8 cellular contexts compared by ENCODE assay signal in the genomic region with DNA sequence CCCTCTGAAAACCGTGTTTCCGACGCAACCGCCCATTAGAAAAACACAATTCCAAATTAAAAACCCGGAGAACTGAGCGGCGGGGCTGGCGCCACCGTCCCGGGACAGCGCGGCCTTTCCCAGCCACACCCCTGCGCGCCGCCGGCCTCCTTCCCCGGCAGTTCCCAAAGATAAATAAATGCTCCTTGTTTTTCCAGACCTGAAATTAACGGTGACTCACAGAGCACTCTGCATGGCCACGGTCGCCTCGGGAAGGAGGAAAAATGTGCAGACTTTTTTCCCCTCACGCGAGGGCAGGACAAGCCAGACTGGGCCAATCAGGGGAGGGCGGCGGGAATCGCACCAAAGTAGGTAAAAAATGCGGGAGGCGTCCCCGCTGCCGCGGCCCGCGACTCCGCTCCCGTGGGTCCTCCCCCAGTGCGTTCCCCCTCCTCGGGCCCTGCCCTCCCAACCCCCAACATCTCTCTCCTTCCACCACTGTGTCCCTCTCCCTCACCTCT. TPM values are rescaled to one million over a fixed set of nuclear protein-coding genes. Genes with fewer than 3 reads are reported as not detected.
DNase-seq lines count a peak whose midpoint lies in the region; ATAC-seq, FAIRE-seq and TF ChIP-seq lines count a peak whose summit lies in the region.

No MANE protein-coding gene starts in this region.

- peaks cover 38% of the 10 kb centered on the region for H3K4me1 ChIP-seq in ACC112 (ENCODE audit: control insufficient read depth, insufficient read depth, low read length, unreplicated experiment)
- peaks cover 30% of the 10 kb centered on the region for H3K4me1 ChIP-seq in OCI-LY1 (ENCODE audit: insufficient read depth, low read length, severe bottlenecking)
- peaks cover 13 to 37% of the 10 kb centered on the region in 2 donors for H3K4me1 ChIP-seq in ascending aorta

- no peaks in the 10 kb centered on the region; the same call in 1 of the 2 replicates for H3F3A ChIP-seq in OCI-LY1 (ENCODE audit: insufficient read depth, low read length)

- H4K20me1 ChIP-seq in OCI-LY1 (ENCODE audit: insufficient read depth, low read length) = no peaks in the 10 kb centered on the region; the same call in 1 of the 2 replicates

- peak overlapping the region; percentile 47; the same call in 1 of the 2 replicates for H3K4me2 ChIP-seq in OCI-LY1 (ENCODE audit: low read length)

- H3K36me3 ChIP-seq in ACC112 (ENCODE audit: insufficient read depth, low read length) = no peaks in the 10 kb centered on the region
- H3K36me3 ChIP-seq in OCI-LY1 (ENCODE audit: insufficient read depth, low read length) = no peaks in the 10 kb centered on the region
- peaks cover 0 to 3% of the 10 kb centered on the region in 2 donors for H3K36me3 ChIP-seq in ascending aorta

- DNase-seq in GM12891 (ENCODE audit: insufficient read length, low spot score) (peak; percentile 29), ascending aorta (ENCODE audit: low spot score in 2 of 2) (peak; percentile 78 to 98), cardiac septum (ENCODE audit: low spot score) (peak; percentile 92), occipital lobe (lab: John Stamatoyannopoulos, UW) (peak; percentile 22)

- no peak overlapping the region for H2AFZ ChIP-seq in ACC112 (ENCODE audit: low read length, unreplicated experiment)
- no peak overlapping the region for H2AFZ ChIP-seq in OCI-LY1 (ENCODE audit: low read length)

- no peaks in the 10 kb centered on the region for H3K9me2 ChIP-seq in OCI-LY1 (ENCODE audit: low read depth, low read length)

- H3K27ac ChIP-seq in ACC112 (ENCODE audit: low read depth, low read length) (peak overlapping the region; percentile 96), OCI-LY1 (ENCODE audit: low read depth, low read length, poor library complexity, severe bottlenecking) (no peak overlapping the region), ascending aorta (peak overlapping the region; percentile 98 to 100)

- intact Hi-C loops in ascending aorta (cut with DNase I) = loop anchor here (1.0 to 5.0 kb wide), 3 partner anchors 11 to 273 kb away; no protein-coding TSS in a partner anchor
- intact Hi-C loops in cardiac septum (cut with DNase I) = loop anchor here (2.0 kb wide), 1 partner anchor 26 kb away; no protein-coding TSS in a partner anchor

- TF ChIP-seq POLR2A in GM12891 (IDR thresholded peaks at IDR 0.05; ENCODE audit: low read depth, low read length) = no peak

- no peak overlapping the region; the same call in 1 of the 2 replicates for H3K9ac ChIP-seq in OCI-LY1 (ENCODE audit: low read length)

- peak overlapping the region; percentile 95 for H3K4me3 ChIP-seq in ACC112 (ENCODE audit: low read depth, low read length)
- peak overlapping the region; percentile 88 for H3K4me3 ChIP-seq in OCI-LY1 (ENCODE audit: low read depth, low read length, poor library complexity, severe bottlenecking)
- peak overlapping the region; percentile 93 to 99 for H3K4me3 ChIP-seq in ascending aorta

- H3K27me3 ChIP-seq in ACC112 (ENCODE audit: insufficient read depth, low read length) = no peaks in the 10 kb centered on the region
- H3K27me3 ChIP-seq in OCI-LY1 (ENCODE audit: insufficient read depth, low read length) = no peaks in the 10 kb centered on the region
- no peaks in the 10 kb centered on the region for H3K27me3 ChIP-seq in ascending aorta

- TF ChIP-seq CTCF in OCI-LY1 (IDR thresholded peaks at IDR 0.05; ENCODE audit: low read length) (no peak), ascending aorta (IDR thresholded peaks at IDR 0.05) (no peak)

- ATAC-seq in GM18861 (IDR thresholded peaks at IDR 0.05; ENCODE audit: unreplicated experiment) (no peak), GM21367 (IDR thresholded peaks at IDR 0.05; ENCODE audit: unreplicated experiment) (no peak)

- H3K79me2 ChIP-seq in ACC112 (ENCODE audit: control insufficient read depth, insufficient read depth, low read length, unreplicated experiment) (peaks cover 41% of the 10 kb centered on the region), OCI-LY1 (ENCODE audit: insufficient read depth, low read length) (peaks cover 7% of the 10 kb centered on the region; the same call in 1 of the 2 replicates)

- FAIRE-seq in GM12891 (lab: Jason Lieb, UNC) = no peak

- H3K9me3 ChIP-seq in OCI-LY1 (ENCODE audit: low read length) (no peaks in the 10 kb centered on the region), ascending aorta (no peaks in the 10 kb centered on the region)

TF ChIP-seq in GM12891, 5 proteins besides CTCF, POLR2A, EP300 and RAD21:
- TF ChIP-seq POLR2AphosphoS5 (IDR thresholded peaks at IDR 0.05; ENCODE audit: low read depth, low read length) = no peak

RNA-seq across cellular contexts. Expression of gene DSTN, which starts 0.9 kb away (rescaled TPM):
- polyA plus RNA-seq in GM12891 (2012; ENCODE audit: low read depth, missing spikeins) = 61.6 TPM
- total RNA-seq in ascending aorta (452 TPM), cardiac septum (569 TPM), occipital lobe (295 TPM)

RNA-seq across cellular contexts. Expression of gene BFSP1, which starts 37.8 kb away (rescaled TPM):
- 0.06 TPM for polyA plus RNA-seq in GM12891 (2012; ENCODE audit: low read depth, missing spikeins)
- total RNA-seq in ascending aorta (not detected), cardiac septum (0.83 TPM), occipital lobe (0.31 TPM)

Comparison
In these comparisons a context has a peak if more than half of its experiments do, and no peak if none do; other contexts are left out.
1. DNase-seq: peak in every context shown above with its lines; median percentile 92 in cardiac septum; 88 in ascending aorta; 29 in GM12891; 22 in occipital lobe.